Comparison of ENCODE assay signal across 32 cellular contexts in the genomic region with DNA sequence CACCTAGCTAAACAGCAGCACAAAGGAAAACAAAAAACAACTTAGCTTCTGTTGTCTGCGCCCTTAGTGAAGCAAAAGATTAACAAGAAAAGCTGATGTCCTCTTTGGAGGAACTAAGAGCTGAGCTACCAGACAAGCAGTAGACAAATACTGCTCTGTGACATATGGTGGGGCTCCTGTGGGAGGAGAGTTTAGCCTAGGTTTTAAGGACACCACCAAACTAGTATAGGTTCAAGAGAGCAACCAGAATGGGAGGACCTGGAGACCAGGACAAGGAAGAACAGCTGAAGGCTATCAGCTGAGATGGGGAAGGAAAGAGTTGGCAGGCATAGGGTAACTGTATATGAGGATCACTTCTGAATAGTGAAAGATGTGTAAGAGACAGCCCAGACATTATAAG. TPM values are rescaled to one million over a fixed set of nuclear protein-coding genes. Genes with fewer than 3 reads are reported as not detected.
A peak's percentile ranks its signal among the peaks of the same experiment; 100 is the strongest.
DNase-seq lines count a peak whose midpoint lies in the region; ATAC-seq, FAIRE-seq and TF ChIP-seq lines count a peak whose summit lies in the region.
"Had no signal": no experiment of that assay in that cellular context is flagged by ENCODE, and none has a peak within 500 bp of the region (broad histone marks: within the 10 kb centered on the region; RNA-seq: fewer than 3 reads in every experiment).

No MANE protein-coding gene starts in this region.

- peaks cover 74% of the 10 kb centered on the region for H3K36me3 Mint-ChIP-seq in activated CD4-positive, alpha-beta T cell treated with anti-CD3 and anti-CD28 coated beads, Interleukin-2, amount 10 ng/mL, durations not matched to agents 24 days and 14 days (ENCODE audit: low read depth)
- H3K36me3 Mint-ChIP-seq in CD14-positive monocyte (peaks cover 88 to 96% of the 10 kb centered on the region in 2 donors), T-helper 17 cell (ENCODE audit: low read depth) (peaks cover 9% of the 10 kb centered on the region), glutamatergic neuron (ENCODE audit: unreplicated experiment) (no peaks in the 10 kb centered on the region)

- no peak overlapping the region for H3K4me3 ChIP-seq in small intestine (ENCODE audit: low read depth in 1 of 2, low read length in 2 of 2)
- H3K4me3 ChIP-seq: coronary artery, MG63, SK-N-MC, spleen, thyroid gland, uterus had no signal

- peaks cover 30% of the 10 kb centered on the region for H3K4me1 Mint-ChIP-seq in activated CD4-positive, alpha-beta T cell treated with anti-CD3 and anti-CD28 coated beads, Interleukin-2, amount 10 ng/mL, durations not matched to agents 24 days and 14 days
- H3K4me1 Mint-ChIP-seq in CD14-positive monocyte: peaks cover 5% of the 10 kb centered on the region
- peaks cover 6% of the 10 kb centered on the region for H3K4me1 Mint-ChIP-seq in T-helper 17 cell
- peaks cover 4% of the 10 kb centered on the region for H3K4me1 Mint-ChIP-seq in glutamatergic neuron (ENCODE audit: low read depth, unreplicated experiment)
- H3K4me1 Mint-ChIP-seq: neural crest cell had no signal

- peak overlapping the region; percentile 59 for H3K27ac Mint-ChIP-seq in activated CD4-positive, alpha-beta T cell treated with anti-CD3 and anti-CD28 coated beads, Interleukin-2, amount 10 ng/mL, durations not matched to agents 24 days and 14 days
- H3K27ac Mint-ChIP-seq in CD14-positive monocyte (peak overlapping the region in 4 of 7 donors; percentile 20 to 68 (median 65)), T-helper 17 cell (peak overlapping the region; percentile 67), glutamatergic neuron (ENCODE audit: unreplicated experiment) (peak overlapping the region; percentile 1)
- H3K27ac Mint-ChIP-seq: T-helper 1 cell treated with Interleukin-12 subunit alpha and Interleukin-12 subunit beta and Interleukin-4 antibody, amounts not matched to agents 30 μg/mL and 1 μg/mL, for 36 hours had no signal

- H3K4me3 Mint-ChIP-seq in activated CD4-positive, alpha-beta T cell treated with anti-CD3 and anti-CD28 coated beads, Interleukin-2, amount 10 ng/mL, durations not matched to agents 24 days and 14 days: no peak overlapping the region
- H3K4me3 Mint-ChIP-seq in CD14-positive monocyte (no peak overlapping the region), T-helper 17 cell (no peak overlapping the region), glutamatergic neuron (ENCODE audit: unreplicated experiment) (no peak overlapping the region)
- H3K4me3 Mint-ChIP-seq: activated CD8-positive, alpha-beta memory T cell treated with anti-CD3 and anti-CD28 coated beads, Interleukin-2, amount 10 ng/mL, durations not matched to agents 7 days and 5 days; CD8-positive, alpha-beta memory T cell; neural crest cell; T-helper 1 cell treated with Interleukin-12 subunit alpha and Interleukin-12 subunit beta and Interleukin-4 antibody, amounts not matched to agents 30 μg/mL and 1 μg/mL, for 36 hours had no signal

- no peaks in the 10 kb centered on the region for H3K27me3 ChIP-seq in small intestine (ENCODE audit: control insufficient read depth in 2 of 2, insufficient read depth in 2 of 2, low read length in 2 of 2)
- H3K27me3 ChIP-seq: MG63, spleen, thyroid gland, uterus had no signal

- H3K27ac ChIP-seq in small intestine (ENCODE audit: low read depth in 1 of 2, low read length in 1 of 2): no peak overlapping the region
- H3K27ac ChIP-seq: coronary artery, SK-N-MC, spleen, thyroid gland, uterus had no signal

- TF ChIP-seq CTCF in CD14-positive monocyte (IDR thresholded peaks at IDR 0.05) (no peak), glutamatergic neuron (IDR thresholded peaks at IDR 0.05; ENCODE audit: partially characterized antibody, unreplicated experiment) (no peak)

- DNase-seq in activated CD4-positive, alpha-beta T cell treated with anti-CD3 and anti-CD28 coated beads, Interleukin-2, amount 10 ng/mL, durations not matched to agents 24 days and 14 days: no peak
- no peak for DNase-seq in activated CD4-positive, alpha-beta T cell treated with anti-CD3 and anti-CD28 coated beads, Interleukin-2, amount 50 U/mL, for 1 hour
- DNase-seq in CD14-positive monocyte (ENCODE audit: low spot score): no peak
- DNase-seq in T-helper 17 cell: no peak
- DNase-seq in glutamatergic neuron: no peak
- DNase-seq in COLO829 (ENCODE audit: low spot score): no peak
- DNase-seq in small intestine: no peak
- DNase-seq: activated CD4-positive, alpha-beta T cell treated with anti-CD3 and anti-CD28 coated beads for 1 hour; activated CD8-positive, alpha-beta memory T cell treated with anti-CD3 and anti-CD28 coated beads, Interleukin-2, amount 10 ng/mL, durations not matched to agents 7 days and 5 days; CD8-positive, alpha-beta memory T cell; effector CD8-positive, alpha-beta T cell; KG1; MG63; NCI-H2029; NCI-H524 treated with DMSO at 0.1 percent for 48 hours; NK-92 treated with Interleukin-12 subunit alpha and Interleukin-12 subunit beta, amount 100 ng/mL, for 24 hours; posterior cingulate gyrus; right cardiac atrium; spleen; stimulated activated CD8-positive, alpha-beta memory T cell treated with anti-CD3 and anti-CD28 coated beads, Interleukin-4, amount 100 ng/mL, for 48 hours; thyroid gland; uterus had no signal

- 82 to 100% (median 95%) methylated on average over 1 of the region's 1 CpG for WGBS in small intestine, 3 donors

- H3K9me3 Mint-ChIP-seq in activated CD4-positive, alpha-beta T cell treated with anti-CD3 and anti-CD28 coated beads, Interleukin-2, amount 10 ng/mL, durations not matched to agents 24 days and 14 days: no peaks in the 10 kb centered on the region
- peaks cover 0 to 2% (median 0%) of the 10 kb centered on the region in 7 donors for H3K9me3 Mint-ChIP-seq in CD14-positive monocyte
- no peaks in the 10 kb centered on the region for H3K9me3 Mint-ChIP-seq in glutamatergic neuron (ENCODE audit: unreplicated experiment)
- H3K9me3 Mint-ChIP-seq: CD8-positive, alpha-beta memory T cell; neural crest cell; T-helper 1 cell treated with Interleukin-12 subunit alpha and Interleukin-12 subunit beta and Interleukin-4 antibody, amounts not matched to agents 30 μg/mL and 1 μg/mL, for 36 hours had no signal

- H3K9me3 ChIP-seq in T-helper 17 cell (ENCODE audit: control insufficient read depth, low read length, poor library complexity, severe bottlenecking) (no peaks in the 10 kb centered on the region), small intestine (ENCODE audit: control insufficient read depth, low read depth) (no peaks in the 10 kb centered on the region)
- H3K9me3 ChIP-seq: MG63, spleen, thyroid gland, uterus had no signal

- ATAC-seq in T-helper 17 cell (no peak), HG03196 (IDR thresholded peaks at IDR 0.05; ENCODE audit: unreplicated experiment) (no peak)
- ATAC-seq: activated CD8-positive, alpha-beta memory T cell treated with anti-CD3 and anti-CD28 coated beads, Interleukin-2, amount 10 ng/mL, durations not matched to agents 7 days and 5 days had no signal

- H3K36me3 ChIP-seq in small intestine (ENCODE audit: control insufficient read depth in 2 of 2, insufficient read depth in 2 of 2, low read length in 2 of 2): peaks cover 16 to 20% of the 10 kb centered on the region in 2 donors
- H3K36me3 ChIP-seq: uterus had no signal

- H3K4me1 ChIP-seq in small intestine (ENCODE audit: control insufficient read depth in 2 of 2, insufficient read depth in 1 of 2, low read depth in 1 of 2, low read length in 1 of 2): peaks cover 3% of the 10 kb centered on the region in 2 donors
- H3K4me1 ChIP-seq: uterus had no signal

- intact Hi-C loops in activated CD4-positive, alpha-beta T cell treated with anti-CD3 and anti-CD28 coated beads, Interleukin-2, amount 10 ng/mL, durations not matched to agents 24 days and 14 days (cut with micrococcal nuclease): no loop called here
- intact Hi-C loops in CD14-positive monocyte (cut with micrococcal nuclease): no loop called here

- no peak for FAIRE-seq in small intestine (lab: Jason Lieb, UNC)
- FAIRE-seq: A204.1, astrocyte, G401.6, H54, HTR-8/SVneo had no signal

- H3K27me3 Mint-ChIP-seq in activated CD4-positive, alpha-beta T cell treated with anti-CD3 and anti-CD28 coated beads, Interleukin-2, amount 10 ng/mL, durations not matched to agents 24 days and 14 days: no peaks in the 10 kb centered on the region
- H3K27me3 Mint-ChIP-seq in CD14-positive monocyte (ENCODE audit: low read depth in 3 of 3) (no peaks in the 10 kb centered on the region), T-helper 17 cell (no peaks in the 10 kb centered on the region), glutamatergic neuron (ENCODE audit: unreplicated experiment) (no peaks in the 10 kb centered on the region)
- H3K27me3 Mint-ChIP-seq: activated CD8-positive, alpha-beta memory T cell treated with anti-CD3 and anti-CD28 coated beads, Interleukin-2, amount 10 ng/mL, durations not matched to agents 7 days and 5 days; CD8-positive, alpha-beta memory T cell had no signal

RNA-seq across cellular contexts. Expression of a gene that starts 27.3 kb away (rescaled TPM):
- total RNA-seq in activated CD4-positive, alpha-beta T cell treated with anti-CD3 and anti-CD28 coated beads, Interleukin-2, amount 10 ng/mL, durations not matched to agents 24 days and 14 days: 84.9 and 87.9 TPM in 2 replicates
- polyA plus RNA-seq in CD14-positive monocyte (10 to 100 TPM; 20.0 to 30.8 TPM), small intestine (10 to 100 TPM in 1 of 3 donors, 1 to 10 TPM in 2; 6.2 to 17.7 (median 8.5) TPM)
- total RNA-seq in T-helper 17 cell (10 to 100 TPM; 60.6 to 71.2 TPM), glutamatergic neuron (ENCODE audit: unreplicated experiment) (67.2 TPM)

RNA-seq across cellular contexts. Expression of a gene that starts 51.6 kb away (rescaled TPM):
- total RNA-seq in activated CD4-positive, alpha-beta T cell treated with anti-CD3 and anti-CD28 coated beads, Interleukin-2, amount 10 ng/mL, durations not matched to agents 24 days and 14 days: 4.5 and 4.9 TPM in 2 replicates
- polyA plus RNA-seq in CD14-positive monocyte: 10 to 100 TPM; 89.7 to 92.8 TPM
- total RNA-seq in T-helper 17 cell: 10 to 100 TPM in 1 of 2 donors, 1 to 10 TPM in 1; 9.9 to 10.2 TPM
- total RNA-seq in glutamatergic neuron (ENCODE audit: unreplicated experiment): 25.4 TPM
- polyA plus RNA-seq in small intestine: 1 to 10 TPM; 3.0 to 6.4 (median 3.8) TPM

Comparison
In these comparisons a context has a peak if more than half of its experiments do, and no peak if none do; other contexts are left out.
1. H3K27ac Mint-ChIP-seq: peak in every context shown above with its lines; median percentile 67 in T-helper 17 cell; 65 in CD14-positive monocyte; 59 in activated CD4-positive, alpha-beta T cell treated with anti-CD3 and anti-CD28 coated beads, Interleukin-2, amount 10 ng/mL, durations not matched to agents 24 days and 14 days; 1 in glutamatergic neuron.